In the genomic region with DNA sequence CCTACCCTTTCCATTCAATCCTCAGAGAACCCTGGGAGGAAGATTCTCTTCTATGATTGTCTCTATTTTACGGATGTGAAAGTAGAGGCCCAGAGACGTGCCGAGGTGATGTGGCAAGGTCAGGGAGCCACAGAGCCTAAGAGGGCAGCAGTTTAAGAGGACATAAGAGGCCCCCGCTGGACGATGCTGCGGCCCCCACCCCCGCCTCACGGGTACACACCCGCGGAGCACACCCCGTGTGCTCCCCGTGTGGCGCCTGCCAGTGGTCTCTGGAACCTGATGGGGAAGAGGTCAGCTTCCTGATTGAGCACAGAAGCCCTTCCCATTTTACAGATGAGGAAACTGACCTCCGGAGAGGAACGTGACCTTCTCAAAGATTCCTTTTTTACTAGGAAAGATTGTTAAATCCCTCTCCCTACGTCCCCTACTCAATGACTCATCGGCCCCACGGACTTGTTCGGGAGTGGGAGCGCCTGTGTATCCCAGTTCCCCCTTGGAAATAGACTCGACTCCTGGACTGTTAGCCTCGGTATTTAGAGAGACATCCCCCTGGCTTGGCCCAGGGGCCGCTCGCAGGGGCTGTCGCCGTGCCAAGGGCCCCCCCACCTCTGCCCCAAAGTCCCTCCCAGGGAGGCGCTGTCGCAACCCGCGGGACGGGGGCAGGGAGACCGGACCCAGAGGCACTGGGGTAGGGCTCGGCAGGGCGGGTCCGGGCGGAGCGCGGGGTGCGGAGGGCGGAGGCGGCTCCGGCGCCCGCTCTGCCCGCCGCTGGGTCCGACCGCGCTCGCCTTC, we compare ENCODE assay signal across 8 cellular contexts. TPM values are rescaled to one million over a fixed set of nuclear protein-coding genes. Genes with fewer than 3 reads are reported as not detected.
DNase-seq lines count a peak whose midpoint lies in the region; TF ChIP-seq lines count a peak whose summit lies in the region.

A gene with protein sequence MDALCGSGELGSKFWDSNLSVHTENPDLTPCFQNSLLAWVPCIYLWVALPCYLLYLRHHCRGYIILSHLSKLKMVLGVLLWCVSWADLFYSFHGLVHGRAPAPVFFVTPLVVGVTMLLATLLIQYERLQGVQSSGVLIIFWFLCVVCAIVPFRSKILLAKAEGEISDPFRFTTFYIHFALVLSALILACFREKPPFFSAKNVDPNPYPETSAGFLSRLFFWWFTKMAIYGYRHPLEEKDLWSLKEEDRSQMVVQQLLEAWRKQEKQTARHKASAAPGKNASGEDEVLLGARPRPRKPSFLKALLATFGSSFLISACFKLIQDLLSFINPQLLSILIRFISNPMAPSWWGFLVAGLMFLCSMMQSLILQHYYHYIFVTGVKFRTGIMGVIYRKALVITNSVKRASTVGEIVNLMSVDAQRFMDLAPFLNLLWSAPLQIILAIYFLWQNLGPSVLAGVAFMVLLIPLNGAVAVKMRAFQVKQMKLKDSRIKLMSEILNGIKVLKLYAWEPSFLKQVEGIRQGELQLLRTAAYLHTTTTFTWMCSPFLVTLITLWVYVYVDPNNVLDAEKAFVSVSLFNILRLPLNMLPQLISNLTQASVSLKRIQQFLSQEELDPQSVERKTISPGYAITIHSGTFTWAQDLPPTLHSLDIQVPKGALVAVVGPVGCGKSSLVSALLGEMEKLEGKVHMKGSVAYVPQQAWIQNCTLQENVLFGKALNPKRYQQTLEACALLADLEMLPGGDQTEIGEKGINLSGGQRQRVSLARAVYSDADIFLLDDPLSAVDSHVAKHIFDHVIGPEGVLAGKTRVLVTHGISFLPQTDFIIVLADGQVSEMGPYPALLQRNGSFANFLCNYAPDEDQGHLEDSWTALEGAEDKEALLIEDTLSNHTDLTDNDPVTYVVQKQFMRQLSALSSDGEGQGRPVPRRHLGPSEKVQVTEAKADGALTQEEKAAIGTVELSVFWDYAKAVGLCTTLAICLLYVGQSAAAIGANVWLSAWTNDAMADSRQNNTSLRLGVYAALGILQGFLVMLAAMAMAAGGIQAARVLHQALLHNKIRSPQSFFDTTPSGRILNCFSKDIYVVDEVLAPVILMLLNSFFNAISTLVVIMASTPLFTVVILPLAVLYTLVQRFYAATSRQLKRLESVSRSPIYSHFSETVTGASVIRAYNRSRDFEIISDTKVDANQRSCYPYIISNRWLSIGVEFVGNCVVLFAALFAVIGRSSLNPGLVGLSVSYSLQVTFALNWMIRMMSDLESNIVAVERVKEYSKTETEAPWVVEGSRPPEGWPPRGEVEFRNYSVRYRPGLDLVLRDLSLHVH (N-terminal part only) (plus strand): TSS at position 759 of the 792 bp plus-strand sequence. CDS start 56 bp downstream, outside the sequence.

- peaks cover 18% of the 10 kb centered on the region for H3K36me3 ChIP-seq in PC-9 (ENCODE audit: low read depth)
- H3K36me3 ChIP-seq in neural cell (ENCODE audit: insufficient read depth, low read length): no peaks in the 10 kb centered on the region

- peaks cover 77% of the 10 kb centered on the region for H3F3A ChIP-seq in PC-9 (ENCODE audit: insufficient read depth, low read depth)
- H3F3A ChIP-seq in neural cell (ENCODE audit: insufficient read depth, low read length, poor library complexity, severe bottlenecking): peaks cover 9% of the 10 kb centered on the region

- H4K20me1 ChIP-seq in PC-9 (ENCODE audit: insufficient read depth) (no peaks in the 10 kb centered on the region), neural cell (ENCODE audit: insufficient read depth) (no peaks in the 10 kb centered on the region)

- H3K27me3 ChIP-seq in PC-9 (ENCODE audit: insufficient read depth, low read depth) (no peaks in the 10 kb centered on the region), neural cell (ENCODE audit: insufficient read depth, low read depth, low read length) (peaks cover 42% of the 10 kb centered on the region)

- no peak for TF ChIP-seq EP300 in neural cell (conservative IDR thresholded peaks at IDR 0.05; ENCODE audit: poor library complexity, severe bottlenecking)

- H3K79me2 ChIP-seq in PC-9 (ENCODE audit: low read depth): peaks cover 49% of the 10 kb centered on the region
- no peaks in the 10 kb centered on the region for H3K79me2 ChIP-seq in neural cell (replicated peaks; ENCODE audit: insufficient read depth, low read length)

- POLR2A ChIA-PET in PC-9 (lab: Charles Lee; ENCODE audit: unreplicated experiment): interaction anchor here (0.6 kb wide), 1 partner anchor 204 kb away, joined by 12 read pairs; no protein-coding TSS in a partner anchor

- peaks cover 81% of the 10 kb centered on the region for H3K4me1 ChIP-seq in PC-9 (replicated peaks; ENCODE audit: insufficient read depth)

- H2AFZ ChIP-seq in PC-9 (peak within 1 kb of the TSS; percentile 74), neural cell (ENCODE audit: low read depth, low read length) (no peak within 1 kb of the TSS)

- no peaks in the 10 kb centered on the region for H3K9me2 ChIP-seq in PC-9 (ENCODE audit: insufficient read depth)
- H3K9me2 ChIP-seq in neural cell (ENCODE audit: insufficient read depth, low read length): no peaks in the 10 kb centered on the region

- no peaks in the 10 kb centered on the region for H3K9me3 ChIP-seq in PC-9 (ENCODE audit: insufficient read depth, low read depth)
- H3K9me3 ChIP-seq in neural cell (ENCODE audit: low read length): no peaks in the 10 kb centered on the region

- peak within 1 kb of the TSS; percentile 20 for H3K9ac ChIP-seq in neural cell (ENCODE audit: low read length)

- H3K27ac ChIP-seq in PC-9: peak within 1 kb of the TSS; percentile 91
- H3K27ac ChIP-seq in neural cell (ENCODE audit: low read length): no peak within 1 kb of the TSS

- TF ChIP-seq CTCF in PC-9 (conservative IDR thresholded peaks at IDR 0.05) (no peak), neural cell (IDR thresholded peaks at IDR 0.05; ENCODE audit: poor library complexity, severe bottlenecking) (no peak)

- DNase-seq in EL (peak; percentile 54), PC-9 (peak in 1 of 2 experiments; percentile 64), fibroblast of gingiva (ENCODE audit: low read depth) (peak; percentile 66), COR-L47 (lab: John Stamatoyannopoulos, UW) (no peak), GM19238 (ENCODE audit: insufficient read length, low spot score) (no peak)
- DNase-seq in activated effector memory CD4-positive, alpha-beta T cell treated with anti-CD3 and anti-CD28 coated beads, Interleukin-2, amount 50 U/mL, for 16 hours: no peak
- DNase-seq in activated CD8-positive, alpha-beta memory T cell treated with anti-CD3 and anti-CD28 coated beads for 24 hours: no peak

- H3K4me3 ChIP-seq in PC-9: peak within 1 kb of the TSS; percentile 81
- H3K4me3 ChIP-seq in neural cell (ENCODE audit: low read length): peak within 1 kb of the TSS; percentile 45

- intact Hi-C loops in PC-9 (cut with micrococcal nuclease; ENCODE audit: unreplicated experiment): no loop called here

- BruUV-seq in PC-9 (replicated peaks; lab: Mats Ljungman, UMichigan): no TSS peak

- no peak for TF ChIP-seq RAD21 in neural cell (conservative IDR thresholded peaks at IDR 0.05)

- CTCF ChIA-PET in PC-9 (lab: Charles Lee): no interaction called here

- H3K4me2 ChIP-seq in PC-9 (peak within 1 kb of the TSS; percentile 96), neural cell (ENCODE audit: low read length) (no peak within 1 kb of the TSS)

TF ChIP-seq in neural cell, 6 proteins besides CTCF, POLR2A, EP300 and RAD21:
- TF ChIP-seq TAF1 (IDR thresholded peaks at IDR 0.05; ENCODE audit: low read depth): no peak
- TF ChIP-seq SMC3 (conservative IDR thresholded peaks at IDR 0.05; ENCODE audit: poor library complexity): no peak
- TF ChIP-seq POLR2AphosphoS5 (IDR thresholded peaks at IDR 0.05): no peak
- no peak for TF ChIP-seq EZH2 (IDR thresholded peaks at IDR 0.05; ENCODE audit: borderline replicate concordance, insufficient read depth, low read length, poor library complexity, severe bottlenecking)

RNA-seq across cellular contexts. Expression of the gene that starts here (rescaled TPM):
- total RNA-seq in PC-9 (2021): 221 and 273 TPM in 2 replicates
- polyA plus RNA-seq in neural cell: 0.08 TPM in 1 of 2 replicates, not detected in the other
- not detected in 2 replicates for polyA minus RNA-seq in neural cell

Comparison
In these comparisons a context has a peak if more than half of its experiments do, and no peak if none do; other contexts are left out.
1. DNase-seq: peak in EL (single experiment) and fibroblast of gingiva (single experiment); none in activated effector memory CD4-positive, alpha-beta T cell treated with anti-CD3 and anti-CD28 coated beads, Interleukin-2, amount 50 U/mL, for 16 hours (single experiment), COR-L47 (single experiment), GM19238 (single experiment) and activated CD8-positive, alpha-beta memory T cell treated with anti-CD3 and anti-CD28 coated beads for 24 hours (single experiment).